ENCODE assay signal across 20 cellular contexts in genomic region chr2:165630276-165630675, GRCh38.
"Had no signal": no experiment of that assay in that cellular context is flagged by ENCODE, and none has a peak within 500 bp of the region (broad histone marks: within the 10 kb centered on the region; RNA-seq: fewer than 3 reads in every experiment).

No MANE protein-coding gene starts in this region.

- H3K27ac ChIP-seq: brain microvascular endothelial cell, foreskin keratinocyte, left lung, right lobe of liver had no signal

- H3K36me3 Mint-ChIP-seq: activated naive CD4-positive, alpha-beta T cell treated with anti-CD3 and anti-CD28 coated beads, Interleukin-2, amount 50 U/mL, for 24 hours; natural killer cell; stimulated activated effector memory CD8-positive, alpha-beta T cell treated with anti-CD3 and anti-CD28 coated beads, Interleukin-12 subunit alpha, Interleukin-12 subunit beta, amount 100 ng/mL, for 72 hours had no signal

- H3K36me3 ChIP-seq: brain microvascular endothelial cell, left lung, right lobe of liver had no signal

- H3K9me3 ChIP-seq: left lung, right lobe of liver had no signal

- H3K27me3 Mint-ChIP-seq: dendritic cell treated with granulocyte-macrophage colony-stimulating factor and Interleukin-4, amounts not matched to agents 40 ng/mL and 50 ng/mL, for 4 days had no signal

- H3K4me3 ChIP-seq: left lung, lung, right lobe of liver had no signal

- H3K4me1 ChIP-seq: left lung, right lobe of liver had no signal

- H3K27ac Mint-ChIP-seq: activated naive CD4-positive, alpha-beta T cell treated with anti-CD3 and anti-CD28 coated beads, Interleukin-2, amount 50 U/mL, for 24 hours; dendritic cell treated with granulocyte-macrophage colony-stimulating factor and Interleukin-4, amounts not matched to agents 40 ng/mL and 50 ng/mL, for 4 days; natural killer cell; stimulated activated effector memory CD8-positive, alpha-beta T cell treated with anti-CD3 and anti-CD28 coated beads, Interleukin-12 subunit alpha, Interleukin-12 subunit beta, amount 100 ng/mL, for 72 hours had no signal

- H3K4me1 Mint-ChIP-seq: natural killer cell had no signal

- H3K27me3 ChIP-seq: brain microvascular endothelial cell, foreskin keratinocyte, left lung, right lobe of liver had no signal

- ATAC-seq: foreskin keratinocyte; left lung; natural killer cell; right lobe of liver; stimulated activated effector memory CD8-positive, alpha-beta T cell treated with anti-CD3 and anti-CD28 coated beads, Interleukin-12 subunit alpha, Interleukin-12 subunit beta, amount 100 ng/mL, for 72 hours had no signal

- DNase-seq: activated gamma-delta T cell treated with Interleukin-2 at 50 U/mL for 16 hours; activated T-cell treated with anti-CD3 and anti-CD28 coated beads, Interleukin-2, amount 50 U/mL, for 1 hour; aorta; brain microvascular endothelial cell; caudate nucleus; effector CD4-positive, alpha-beta T cell; foreskin keratinocyte; kidney; left lung; natural killer cell; occipital lobe; right lobe of liver; small intestine; stimulated activated CD4-positive, alpha-beta T cell treated with anti-CD3 and anti-CD28 coated beads, Interleukin-2, amount 100 ng/mL, for 24 hours; T-helper 9 cell; trophoblast cell had no signal

- H3K9me3 Mint-ChIP-seq: activated naive CD4-positive, alpha-beta T cell treated with anti-CD3 and anti-CD28 coated beads, Interleukin-2, amount 50 U/mL, for 24 hours; dendritic cell treated with granulocyte-macrophage colony-stimulating factor and Interleukin-4, amounts not matched to agents 40 ng/mL and 50 ng/mL, for 4 days; natural killer cell; stimulated activated effector memory CD8-positive, alpha-beta T cell treated with anti-CD3 and anti-CD28 coated beads, Interleukin-12 subunit alpha, Interleukin-12 subunit beta, amount 100 ng/mL, for 72 hours had no signal

- H3K4me3 Mint-ChIP-seq: activated naive CD4-positive, alpha-beta T cell treated with anti-CD3 and anti-CD28 coated beads, Interleukin-2, amount 50 U/mL, for 24 hours; dendritic cell treated with granulocyte-macrophage colony-stimulating factor and Interleukin-4, amounts not matched to agents 40 ng/mL and 50 ng/mL, for 4 days; natural killer cell; stimulated activated effector memory CD8-positive, alpha-beta T cell treated with anti-CD3 and anti-CD28 coated beads, Interleukin-12 subunit alpha, Interleukin-12 subunit beta, amount 100 ng/mL, for 72 hours had no signal
